Comparison of ENCODE assay signal across 1 cellular context in genomic region chr19:40754611-40755247, GRCh38.
A peak's percentile ranks its signal among the peaks of the same experiment; 100 is the strongest.
TF ChIP-seq lines count a peak whose summit lies in the region.

No MANE protein-coding gene starts in this region.

TF ChIP-seq in GM12878, 131 proteins besides CTCF, POLR2A, EP300 and RAD21 (continues in another document):
- TF ChIP-seq RELA (IDR thresholded peaks at IDR 0.05; ENCODE audit: borderline replicate concordance, partially characterized antibody) (no peak), ZSCAN29 (IDR thresholded peaks at IDR 0.05) (no peak), SREBF1 (IDR thresholded peaks at IDR 0.05; ENCODE audit: low read length) (no peak), RCOR1 (conservative IDR thresholded peaks at IDR 0.05; ENCODE audit: low read depth, low read length) (no peak), ATF7 (IDR thresholded peaks at IDR 0.05; ENCODE audit: low read depth) (peak; percentile 22), SRF (IDR thresholded peaks at IDR 0.05; ENCODE audit: low read depth in 2 of 2, low read length in 2 of 2) (no peak), SPI1 (IDR thresholded peaks at IDR 0.05; ENCODE audit: borderline replicate concordance, insufficient read depth, low read depth, low read length) (no peak), NFIC (IDR thresholded peaks at IDR 0.05; ENCODE audit: low read depth, low read length) (no peak), POU2F2 (IDR thresholded peaks at IDR 0.05; ENCODE audit: borderline replicate concordance, low read depth, low read length) (no peak), CBFB (IDR thresholded peaks at IDR 0.05; ENCODE audit: low read depth) (no peak), ETV6 (conservative IDR thresholded peaks at IDR 0.05 in 1 of 2, IDR thresholded peaks at IDR 0.05 in 1 of 2; ENCODE audit: borderline replicate concordance in 1 of 2, low read depth in 1 of 2) (no peak), EZH2 (IDR thresholded peaks at IDR 0.05; ENCODE audit: borderline replicate concordance, control insufficient read depth, low read depth, low read length) (no peak), TCF3 (IDR thresholded peaks at IDR 0.05; ENCODE audit: borderline replicate concordance, insufficient read depth, low read depth, low read length) (no peak), HCFC1 (IDR thresholded peaks at IDR 0.05; ENCODE audit: low read length) (no peak), HDAC6 (IDR thresholded peaks at IDR 0.05; ENCODE audit: unreplicated experiment) (no peak), PBX3 (IDR thresholded peaks at IDR 0.05; ENCODE audit: insufficient replicate concordance, low read depth, low read length) (peak; percentile 15), RB1 (IDR thresholded peaks at IDR 0.05; ENCODE audit: borderline replicate concordance) (no peak), SKIL (IDR thresholded peaks at IDR 0.05; ENCODE audit: low read depth, poor library complexity, severe bottlenecking) (no peak), WRNIP1 (IDR thresholded peaks at IDR 0.05; ENCODE audit: borderline replicate concordance, low read depth, low read length) (no peak), RAD51 (IDR thresholded peaks at IDR 0.05) (no peak), NFYA (IDR thresholded peaks at IDR 0.05; ENCODE audit: borderline replicate concordance, low read depth, low read length) (no peak), ASH2L (IDR thresholded peaks at IDR 0.05; ENCODE audit: borderline replicate concordance, low read depth) (no peak), ATF3 (IDR thresholded peaks at IDR 0.05; ENCODE audit: borderline replicate concordance, extremely low read depth, low read depth, low read length) (no peak), SMC3 (IDR thresholded peaks at IDR 0.05; ENCODE audit: borderline replicate concordance, low read length) (no peak), CHD2 (IDR thresholded peaks at IDR 0.05; ENCODE audit: borderline replicate concordance, low read depth, low read length) (0 out of 2 replicates have a peak, but pooled peaks have one; percentile 6), ZBED1 (IDR thresholded peaks at IDR 0.05; ENCODE audit: borderline replicate concordance) (no peak), NR2C1 (IDR thresholded peaks at IDR 0.05) (no peak), PAX8 (IDR thresholded peaks at IDR 0.05) (no peak), IRF4 (IDR thresholded peaks at IDR 0.05; ENCODE audit: low read depth, low read length) (no peak; the same call in 1 of the 2 replicates), GABPA (IDR thresholded peaks at IDR 0.05; ENCODE audit: low read depth) (no peak), MTA2 (IDR thresholded peaks at IDR 0.05; ENCODE audit: low read depth) (peak; percentile 44; the same call in 1 of the 2 replicates), TCF7 (IDR thresholded peaks at IDR 0.05; ENCODE audit: borderline replicate concordance) (no peak), E2F8 (IDR thresholded peaks at IDR 0.05; ENCODE audit: low read depth, partially characterized antibody) (no peak), NR2F1 (conservative IDR thresholded peaks at IDR 0.05) (peak; percentile 58), NRF1 (conservative IDR thresholded peaks at IDR 0.05; ENCODE audit: low read depth, low read length) (no peak), BHLHE40 (IDR thresholded peaks at IDR 0.05; ENCODE audit: borderline replicate concordance in 1 of 2, low read depth in 2 of 2, low read length in 1 of 2) (0 out of 4 replicates have a peak, but pooled peaks of 1 of the 2 experiments have one; percentile 11), BACH1 (IDR thresholded peaks at IDR 0.05; ENCODE audit: borderline replicate concordance) (no peak), REST (IDR thresholded peaks at IDR 0.05; ENCODE audit: low read depth, low read length) (no peak), MYB (IDR thresholded peaks at IDR 0.05; ENCODE audit: borderline replicate concordance, low read depth, low read length) (no peak), POLR2AphosphoS5 (IDR thresholded peaks at IDR 0.05; ENCODE audit: low read length) (no peak; the same call in 1 of the 2 replicates), ZBTB33 (IDR thresholded peaks at IDR 0.05) (no peak), EGR1 (IDR thresholded peaks at IDR 0.05; ENCODE audit: borderline replicate concordance in 1 of 2, low read depth in 2 of 2, low read length in 2 of 2) (no peak), NBN (IDR thresholded peaks at IDR 0.05) (peak; percentile 81), NKRF (conservative IDR thresholded peaks at IDR 0.05) (no peak), FOXM1 (IDR thresholded peaks at IDR 0.05; ENCODE audit: low read depth, low read length) (no peak), CHD1 (IDR thresholded peaks at IDR 0.05; ENCODE audit: low read depth, low read length) (no peak)
- TF ChIP-seq, protein P1, sequence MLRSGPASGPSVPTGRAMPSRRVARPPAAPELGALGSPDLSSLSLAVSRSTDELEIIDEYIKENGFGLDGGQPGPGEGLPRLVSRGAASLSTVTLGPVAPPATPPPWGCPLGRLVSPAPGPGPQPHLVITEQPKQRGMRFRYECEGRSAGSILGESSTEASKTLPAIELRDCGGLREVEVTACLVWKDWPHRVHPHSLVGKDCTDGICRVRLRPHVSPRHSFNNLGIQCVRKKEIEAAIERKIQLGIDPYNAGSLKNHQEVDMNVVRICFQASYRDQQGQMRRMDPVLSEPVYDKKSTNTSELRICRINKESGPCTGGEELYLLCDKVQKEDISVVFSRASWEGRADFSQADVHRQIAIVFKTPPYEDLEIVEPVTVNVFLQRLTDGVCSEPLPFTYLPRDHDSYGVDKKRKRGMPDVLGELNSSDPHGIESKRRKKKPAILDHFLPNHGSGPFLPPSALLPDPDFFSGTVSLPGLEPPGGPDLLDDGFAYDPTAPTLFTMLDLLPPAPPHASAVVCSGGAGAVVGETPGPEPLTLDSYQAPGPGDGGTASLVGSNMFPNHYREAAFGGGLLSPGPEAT (IDR thresholded peaks at IDR 0.05; ENCODE audit: low read depth): peak; percentile 46; the same call in 1 of the 2 replicates
- TF ChIP-seq, protein P2, sequence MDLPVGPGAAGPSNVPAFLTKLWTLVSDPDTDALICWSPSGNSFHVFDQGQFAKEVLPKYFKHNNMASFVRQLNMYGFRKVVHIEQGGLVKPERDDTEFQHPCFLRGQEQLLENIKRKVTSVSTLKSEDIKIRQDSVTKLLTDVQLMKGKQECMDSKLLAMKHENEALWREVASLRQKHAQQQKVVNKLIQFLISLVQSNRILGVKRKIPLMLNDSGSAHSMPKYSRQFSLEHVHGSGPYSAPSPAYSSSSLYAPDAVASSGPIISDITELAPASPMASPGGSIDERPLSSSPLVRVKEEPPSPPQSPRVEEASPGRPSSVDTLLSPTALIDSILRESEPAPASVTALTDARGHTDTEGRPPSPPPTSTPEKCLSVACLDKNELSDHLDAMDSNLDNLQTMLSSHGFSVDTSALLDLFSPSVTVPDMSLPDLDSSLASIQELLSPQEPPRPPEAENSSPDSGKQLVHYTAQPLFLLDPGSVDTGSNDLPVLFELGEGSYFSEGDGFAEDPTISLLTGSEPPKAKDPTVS (IDR thresholded peaks at IDR 0.05; ENCODE audit: low read depth, low read length): no peak
